8 cellular contexts compared by ENCODE assay signal in the genomic region with DNA sequence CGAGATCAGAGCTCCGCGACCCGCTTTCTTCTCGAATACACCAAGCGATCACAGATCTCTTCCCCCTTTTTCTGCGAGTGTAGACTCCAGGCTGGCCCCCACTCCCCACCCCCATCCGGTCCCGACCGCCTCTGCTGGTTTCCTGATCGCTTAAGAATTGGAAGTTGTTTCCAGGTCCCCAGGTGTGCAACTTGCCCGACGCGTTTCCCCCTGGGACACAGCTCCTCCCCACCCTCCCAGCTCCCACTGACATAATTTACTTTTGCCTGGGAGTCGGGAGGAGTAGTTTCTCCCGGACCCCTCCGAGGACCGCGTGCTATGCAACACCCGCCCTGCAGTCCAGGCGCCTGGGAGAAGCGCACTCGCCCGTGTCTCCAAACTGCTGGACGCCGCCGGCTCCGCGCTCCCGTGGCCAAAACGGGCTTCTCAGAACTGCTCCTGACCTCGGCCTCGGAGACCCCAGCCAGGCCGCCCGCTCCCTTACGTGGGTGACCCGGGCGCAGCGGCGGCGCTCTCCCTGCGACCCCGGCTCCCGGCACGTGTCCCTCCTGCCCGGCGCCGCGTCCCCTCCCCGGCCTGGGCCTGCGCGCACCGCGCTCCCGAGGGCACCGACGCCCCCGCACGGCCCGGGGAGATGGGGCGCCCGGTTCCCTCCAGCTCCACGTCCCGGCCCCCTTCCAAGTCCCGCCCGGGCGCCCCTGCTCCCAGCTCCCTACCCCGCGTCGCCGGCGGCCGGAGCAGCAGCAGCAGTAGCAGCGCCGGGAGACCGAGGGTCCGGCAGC. TPM values are rescaled to one million over a fixed set of nuclear protein-coding genes. Genes with fewer than 3 reads are reported as not detected.
DNase-seq lines count a peak whose midpoint lies in the region; ATAC-seq and TF ChIP-seq lines count a peak whose summit lies in the region.

No MANE protein-coding gene starts in this region.

- H3K27ac ChIP-seq in foreskin keratinocyte, result peak overlapping the region; percentile 76
- H3K27ac ChIP-seq in neuronal stem cell (replicated peaks; ENCODE audit: low read length), result no peak overlapping the region
- peak overlapping the region; percentile 96 to 98 for H3K27ac ChIP-seq in uterus

- H3K4me1 Mint-ChIP-seq in activated T-helper 17 cell treated with anti-CD3 and anti-CD28 coated beads, Interleukin-2, amount 50 U/mL, for 72 hours, result peaks cover 23% of the 10 kb centered on the region

- peak overlapping the region; percentile 94 for H3K4me2 ChIP-seq in neuronal stem cell (ENCODE audit: insufficient read depth, low read length, poor library complexity, severe bottlenecking)

- no peak overlapping the region for H4K91ac ChIP-seq in neuronal stem cell (ENCODE audit: low read depth, low read length, poor library complexity)

- H3K18ac ChIP-seq in neuronal stem cell (ENCODE audit: low read length), result peak overlapping the region; percentile 80

- H3K27me3 ChIP-seq in foreskin keratinocyte, result peaks cover 41% of the 10 kb centered on the region
- H3K27me3 ChIP-seq in neuronal stem cell (ENCODE audit: control insufficient read depth in 3 of 3, insufficient read depth in 3 of 3, low read depth in 1 of 3, low read length in 3 of 3), result peaks cover 9 to 79% (median 36%) of the 10 kb centered on the region in 3 experiments
- no peaks in the 10 kb centered on the region for H3K27me3 ChIP-seq in uterus

- H2BK5ac ChIP-seq in neuronal stem cell (ENCODE audit: low read length), result no peak overlapping the region

- no peaks in the 10 kb centered on the region for H3K79me1 ChIP-seq in neuronal stem cell (ENCODE audit: low read depth, low read length)

- H2BK12ac ChIP-seq in neuronal stem cell (ENCODE audit: low read length), result peak overlapping the region; percentile 18

- peaks cover 34% of the 10 kb centered on the region for H3K36me3 Mint-ChIP-seq in activated T-helper 17 cell treated with anti-CD3 and anti-CD28 coated beads, Interleukin-2, amount 50 U/mL, for 72 hours (ENCODE audit: low read depth)

- H3K27me3 Mint-ChIP-seq in activated T-helper 17 cell treated with anti-CD3 and anti-CD28 coated beads, Interleukin-2, amount 50 U/mL, for 72 hours, result no peaks in the 10 kb centered on the region

- no peak overlapping the region for H2BK15ac ChIP-seq in neuronal stem cell (ENCODE audit: low read length)

- in situ Hi-C loops in GM13977 (cut with MboI; ENCODE audit: low pct_unique_long_range_greater_than_20kb, low sequenced_read_pairs, unreplicated experiment), result no loop called here

- H3K9me3 ChIP-seq in neuronal stem cell (replicated peaks in 1 of 2; ENCODE audit: control insufficient read depth in 2 of 2, insufficient read depth in 1 of 2, low read depth in 1 of 2, low read length in 2 of 2) (no peaks in the 10 kb centered on the region), uterus (no peaks in the 10 kb centered on the region)

- H2AFZ ChIP-seq in neuronal stem cell (ENCODE audit: low read length), result peak overlapping the region; percentile 93

- H3K4me3 ChIP-seq in neuronal stem cell (ENCODE audit: low read length in 2 of 2) (peak overlapping the region; percentile 51 to 74), uterus (peak overlapping the region; percentile 79 to 82)

- H3K4me1 ChIP-seq in foreskin keratinocyte (no peaks in the 10 kb centered on the region), neuronal stem cell (ENCODE audit: control insufficient read depth in 2 of 2, insufficient read depth in 1 of 2, low read depth in 1 of 2, low read length in 2 of 2) (peaks cover 0 to 4% of the 10 kb centered on the region in 2 donors), uterus (no peaks in the 10 kb centered on the region)

- H3K9ac ChIP-seq in neuronal stem cell (ENCODE audit: low read depth, low read length, poor library complexity), result peak overlapping the region; percentile 16

- H3K9me3 Mint-ChIP-seq in activated T-helper 17 cell treated with anti-CD3 and anti-CD28 coated beads, Interleukin-2, amount 50 U/mL, for 72 hours, result no peaks in the 10 kb centered on the region

- H3K36me3 ChIP-seq in neuronal stem cell (replicated peaks in 1 of 2; ENCODE audit: control insufficient read depth in 2 of 2, insufficient read depth in 2 of 2, low read length in 2 of 2), result no peaks in the 10 kb centered on the region
- no peaks in the 10 kb centered on the region for H3K36me3 ChIP-seq in uterus

- no CpG with 5 or more reads among the region's 77 CpGs for WGBS in neuronal stem cell (ENCODE audit: extremely low coverage in 2 of 2, insufficient read length in 2 of 2, insufficient replicate concordance in 1 of 2), 2 donors

- H3K4me3 Mint-ChIP-seq in activated T-helper 17 cell treated with anti-CD3 and anti-CD28 coated beads, Interleukin-2, amount 50 U/mL, for 72 hours, result peak overlapping the region; percentile 96

- peak overlapping the region; percentile 93 for H3K27ac Mint-ChIP-seq in activated T-helper 17 cell treated with anti-CD3 and anti-CD28 coated beads, Interleukin-2, amount 50 U/mL, for 72 hours

- no peak overlapping the region for H4K8ac ChIP-seq in neuronal stem cell (ENCODE audit: low read depth, low read length)

- intact Hi-C loops in uterus (cut with DNase I; ENCODE audit: low total_unique reads), result no loop called here

- H3K23ac ChIP-seq in neuronal stem cell (ENCODE audit: low read depth, low read length, poor library complexity), result peak overlapping the region; percentile 94

- DNase-seq in GM13977 (ENCODE audit: low spot score) (peak; percentile 44), NCI-H226 (peak; percentile 7), foreskin keratinocyte (peak; percentile 26 to 43), neuronal stem cell (ENCODE audit: low spot score) (no peak), uterus (peak; percentile 50 to 66), NCI-H2107 treated with DMSO at 0.1 percent for 48 hours (lab: John Stamatoyannopoulos, UW; ENCODE audit: unreplicated experiment) (no peak)

- TF ChIP-seq POLR2A in uterus (IDR thresholded peaks at IDR 0.05), result no peak

- TF ChIP-seq CTCF in GM13977 (IDR thresholded peaks at IDR 0.05; ENCODE audit: extremely low read depth, insufficient read depth, missing control alignments) (no peak), foreskin keratinocyte (conservative IDR thresholded peaks at IDR 0.05) (no peak), uterus (IDR thresholded peaks at IDR 0.05) (peak in 2 of 4 experiments; percentile 1 to 14)

- H2BK120ac ChIP-seq in neuronal stem cell (ENCODE audit: low read depth, low read length), result no peak overlapping the region

- H2AK5ac ChIP-seq in neuronal stem cell (ENCODE audit: low read depth, low read length), result no peak overlapping the region

- H3K4ac ChIP-seq in neuronal stem cell (ENCODE audit: low read length), result no peak overlapping the region

- H3K14ac ChIP-seq in neuronal stem cell (ENCODE audit: low read length), result no peak overlapping the region

- peak; percentile 16 for ATAC-seq in HG02588 (IDR thresholded peaks at IDR 0.05; ENCODE audit: unreplicated experiment)
- ATAC-seq in activated T-helper 17 cell treated with anti-CD3 and anti-CD28 coated beads, Interleukin-2, amount 50 U/mL, for 72 hours (replicated peaks), result peak; percentile 4
- peak; percentile 37 for ATAC-seq in foreskin keratinocyte

RNA-seq across cellular contexts. Expression of a gene that starts 0.5 kb away (rescaled TPM):
- 10 to 100 TPM; 25.5 to 28.2 TPM for total RNA-seq in activated T-helper 17 cell treated with anti-CD3 and anti-CD28 coated beads, Interleukin-2, amount 50 U/mL, for 72 hours
- 2.3 and 3.6 TPM in 2 replicates for total RNA-seq in foreskin keratinocyte
- 3.2 and 5.1 TPM in 2 replicates for polyA plus RNA-seq in foreskin keratinocyte
- not detected for polyA plus RNA-seq in neuronal stem cell (2013, experiment 1 of 2)
- polyA plus RNA-seq in neuronal stem cell (2013, experiment 2 of 2), result not detected
- total RNA-seq in uterus, result 10 to 100 TPM in 3 of 4 donors, 1 to 10 TPM in 1; 1.6 to 42.5 (median 31.9) TPM

Comparison
In these comparisons a context has a peak if more than half of its experiments do, and no peak if none do; other contexts are left out.
1. DNase-seq: peak in GM13977 (single experiment), NCI-H226 (single experiment), foreskin keratinocyte (2 of 2) and uterus (2 of 2); none in neuronal stem cell (single experiment) and NCI-H2107 treated with DMSO at 0.1 percent for 48 hours (single experiment).
2. Peak in every context shown above with its lines, with median percentiles within 50 percentile points of each other: ATAC-seq.